Comparison of ENCODE assay signal across 15 cellular contexts in the genomic region with DNA sequence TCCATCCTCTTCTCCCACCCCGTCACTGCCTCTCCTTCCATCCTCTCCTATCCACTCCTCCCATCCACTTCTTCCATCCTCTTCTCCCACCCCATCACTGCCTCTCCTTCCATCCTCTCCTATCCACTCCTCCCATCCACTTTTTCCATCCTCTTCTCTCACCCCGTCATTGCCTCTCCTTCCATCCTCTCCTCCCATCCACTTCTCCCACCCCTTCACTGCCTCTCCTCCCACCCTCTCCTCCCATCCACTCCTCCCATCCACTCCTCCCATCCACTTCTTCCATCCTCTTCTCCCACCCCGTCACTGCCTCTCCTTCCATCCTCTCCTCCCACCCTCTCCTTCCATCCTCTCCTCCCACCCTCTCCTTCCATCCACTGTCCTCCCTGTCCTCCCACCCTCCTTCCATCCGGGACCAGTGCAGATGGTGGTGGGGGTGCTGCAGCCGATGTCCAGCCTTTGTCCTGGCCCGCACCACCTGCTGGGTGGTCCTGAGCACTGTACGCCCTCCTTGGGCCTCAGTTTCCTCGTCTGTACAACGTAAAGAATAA. TPM values are rescaled to one million over a fixed set of nuclear protein-coding genes. Genes with fewer than 3 reads are reported as not detected.
"Had no signal": no experiment of that assay in that cellular context is flagged by ENCODE, and none has a peak within 500 bp of the region (broad histone marks: within the 10 kb centered on the region; RNA-seq: fewer than 3 reads in every experiment).

No MANE protein-coding gene starts in this region.

- H3K27me3 ChIP-seq: ascending aorta, gastrocnemius medialis, heart left ventricle, thyroid gland had no signal

- H3K4me3 ChIP-seq: ascending aorta, gastrocnemius medialis, heart left ventricle, spleen, thyroid gland had no signal

- ATAC-seq: esophagus mucosa, gastrocnemius medialis, heart left ventricle had no signal

- H3K4me3 Mint-ChIP-seq: activated naive CD4-positive, alpha-beta T cell treated with anti-CD3 and anti-CD28 coated beads, Interleukin-2, amount 50 U/mL, for 24 hours had no signal

- H3K27ac ChIP-seq: ascending aorta, gastrocnemius medialis, heart left ventricle, thyroid gland had no signal

- H3K36me3 Mint-ChIP-seq: activated naive CD4-positive, alpha-beta T cell treated with anti-CD3 and anti-CD28 coated beads, Interleukin-2, amount 50 U/mL, for 24 hours had no signal

- H3K9me3 Mint-ChIP-seq: activated naive CD4-positive, alpha-beta T cell treated with anti-CD3 and anti-CD28 coated beads, Interleukin-2, amount 50 U/mL, for 24 hours had no signal

- H3K9me3 ChIP-seq: ascending aorta, gastrocnemius medialis, heart left ventricle, spleen, thyroid gland had no signal

- H3K27me3 Mint-ChIP-seq: activated naive CD4-positive, alpha-beta T cell treated with anti-CD3 and anti-CD28 coated beads, Interleukin-2, amount 50 U/mL, for 24 hours had no signal

- DNase-seq: activated CD4-positive, alpha-beta T cell treated with anti-CD3 and anti-CD28 coated beads, Interleukin-2, amount 50 U/mL, for 4 hours; activated gamma-delta T cell; cerebellar nuclear complex; cortex of kidney; effector CD8-positive, alpha-beta T cell; gastrocnemius medialis; nucleus accumbens; spleen; stimulated activated naive CD4-positive, alpha-beta T cell had no signal

- H3K27ac Mint-ChIP-seq: activated naive CD4-positive, alpha-beta T cell treated with anti-CD3 and anti-CD28 coated beads, Interleukin-2, amount 50 U/mL, for 24 hours had no signal

RNA-seq across cellular contexts. Expression of a gene that starts 1.1 kb away (rescaled TPM):
- total RNA-seq: ascending aorta, bronchial epithelial cell had no signal
